8 cellular contexts compared by ENCODE assay signal in the genomic region with DNA sequence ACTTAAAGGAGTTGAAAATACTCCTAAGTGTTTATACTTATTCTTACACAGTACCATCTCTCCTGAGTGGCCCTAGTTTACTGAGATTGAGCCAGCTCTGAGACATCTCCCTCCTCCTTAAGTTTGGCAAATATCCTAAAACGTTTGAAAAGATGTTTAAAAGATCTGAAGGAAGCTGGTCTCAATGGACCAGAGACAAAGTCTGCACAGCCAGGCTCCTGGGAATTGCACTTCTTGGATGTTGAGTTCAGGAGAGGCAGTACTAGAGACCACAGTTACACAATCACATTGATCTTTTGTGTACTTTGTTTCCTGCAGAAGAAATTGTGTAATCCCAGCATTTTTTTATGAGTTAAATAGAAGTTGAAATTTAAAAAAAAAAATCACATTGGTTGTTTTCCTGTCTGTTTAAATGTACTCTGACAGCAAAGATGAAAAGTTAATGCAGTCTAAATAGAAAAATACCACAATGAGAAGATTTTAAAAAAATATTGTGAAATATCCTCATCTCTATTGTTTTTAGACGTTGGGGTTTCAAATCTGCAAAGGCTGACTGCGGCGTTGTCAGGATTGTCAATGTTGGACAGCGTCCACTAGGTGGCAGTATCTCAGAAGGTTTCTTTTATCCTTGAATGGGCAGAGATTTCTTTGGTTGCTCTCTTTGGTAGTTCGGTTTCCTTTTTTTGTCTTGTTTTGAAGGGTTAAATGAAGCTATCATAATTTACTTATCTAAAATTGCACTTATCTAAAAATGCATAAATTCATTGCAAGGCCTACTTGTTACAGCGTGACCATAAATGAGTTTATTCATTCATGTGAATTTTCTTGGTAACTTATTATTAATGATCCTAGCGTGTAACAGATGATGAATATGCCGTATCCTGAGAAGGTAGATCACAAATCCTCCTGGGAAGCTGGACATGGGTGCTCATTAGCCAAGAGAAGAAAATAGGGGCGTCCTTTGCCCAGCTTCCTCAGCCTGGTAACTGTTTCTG. TPM values are rescaled to one million over a fixed set of nuclear protein-coding genes. Genes with fewer than 3 reads are reported as not detected.
DNase-seq lines count a peak whose midpoint lies in the region; TF ChIP-seq lines count a peak whose summit lies in the region.

No MANE protein-coding gene starts in this region.

- TF ChIP-seq POLR2A in transverse colon (IDR thresholded peaks at IDR 0.05) = no peak

- H3K27ac Mint-ChIP-seq in activated T-cell treated with anti-CD3 and anti-CD28 coated beads, Interleukin-2, amount 50 U/mL, for 24 hours = no peak overlapping the region

- no peaks in the 10 kb centered on the region for H3K27me3 Mint-ChIP-seq in activated T-cell treated with anti-CD3 and anti-CD28 coated beads, Interleukin-2, amount 50 U/mL, for 24 hours

- in situ Hi-C loops in transverse colon (cut with MboI; ENCODE audit: low pct_ligation_motif_present in 1 of 4, low pct_unique_long_range_greater_than_20kb in 1 of 4, low sequenced_read_pairs in 3 of 4) = loop anchor here in 2 of 4 donors (25.0 kb wide), 2 partner anchors 542 to 1217 kb away; no protein-coding TSS in a partner anchor

- H3K4me1 Mint-ChIP-seq in activated T-cell treated with anti-CD3 and anti-CD28 coated beads, Interleukin-2, amount 50 U/mL, for 24 hours (ENCODE audit: low read depth) = peaks cover 2% of the 10 kb centered on the region

- H3K36me3 ChIP-seq in NT2/D1 (ENCODE audit: insufficient read depth, insufficient read length, low read length) (no peaks in the 10 kb centered on the region), neural cell (ENCODE audit: insufficient read depth, low read length) (no peaks in the 10 kb centered on the region), transverse colon (no peaks in the 10 kb centered on the region)

- H3K27ac ChIP-seq in neural cell (ENCODE audit: low read length) = no peak overlapping the region
- peak overlapping the region; percentile 7 to 25 (median 16) for H3K27ac ChIP-seq in transverse colon

- H3K9ac ChIP-seq in NT2/D1 (ENCODE audit: insufficient read length, low read depth) = no peak overlapping the region
- H3K9ac ChIP-seq in neural cell (ENCODE audit: low read length) = no peak overlapping the region

- H3K27me3 ChIP-seq in NT2/D1 (ENCODE audit: insufficient read depth, insufficient read length) (no peaks in the 10 kb centered on the region), neural cell (ENCODE audit: insufficient read depth, low read depth, low read length) (no peaks in the 10 kb centered on the region), transverse colon (no peaks in the 10 kb centered on the region)

- H3K4me3 ChIP-seq in NT2/D1 (ENCODE audit: insufficient read length, low read depth) = no peak overlapping the region
- no peak overlapping the region for H3K4me3 ChIP-seq in fibroblast of mammary gland (ENCODE audit: control insufficient read depth, low read depth, low read length)
- no peak overlapping the region for H3K4me3 ChIP-seq in neural cell (ENCODE audit: low read length)
- H3K4me3 ChIP-seq in transverse colon = no peak overlapping the region

- WGBS in transverse colon (ENCODE audit: low coverage in 1 of 2), 2 donors = 24 to 34% methylated on average over 10 of the region's 10 CpGs

- no peaks in the 10 kb centered on the region for H4K20me1 ChIP-seq in neural cell (ENCODE audit: insufficient read depth)

- intact Hi-C loops in transverse colon (cut with DNase I; ENCODE audit: low total_unique reads) = no loop called here

- TF ChIP-seq EP300 in neural cell (conservative IDR thresholded peaks at IDR 0.05; ENCODE audit: poor library complexity, severe bottlenecking) (no peak), transverse colon (IDR thresholded peaks at IDR 0.05; ENCODE audit: low read depth) (no peak)

- H3K79me2 ChIP-seq in neural cell (replicated peaks; ENCODE audit: insufficient read depth, low read length) = no peaks in the 10 kb centered on the region

- TF ChIP-seq CTCF in fibroblast of mammary gland (conservative IDR thresholded peaks at IDR 0.05; ENCODE audit: control insufficient read depth, insufficient read depth, low read depth, low read length) (peak; percentile 83), neural cell (IDR thresholded peaks at IDR 0.05; ENCODE audit: poor library complexity, severe bottlenecking) (peak; percentile 85), transverse colon (IDR thresholded peaks at IDR 0.05) (peak; percentile 73 to 86 (median 82))

- H3K4me2 ChIP-seq in neural cell (ENCODE audit: low read length) = no peak overlapping the region

- H3K4me1 ChIP-seq in NT2/D1 (ENCODE audit: insufficient read depth, insufficient read length) (no peaks in the 10 kb centered on the region), transverse colon (peaks cover 0 to 14% (median 8%) of the 10 kb centered on the region in 4 donors)

- H3K4me3 Mint-ChIP-seq in activated T-cell treated with anti-CD3 and anti-CD28 coated beads, Interleukin-2, amount 50 U/mL, for 24 hours = no peak overlapping the region

- no peaks in the 10 kb centered on the region for H3K9me3 Mint-ChIP-seq in activated T-cell treated with anti-CD3 and anti-CD28 coated beads, Interleukin-2, amount 50 U/mL, for 24 hours

- peak; percentile 86 for TF ChIP-seq RAD21 in neural cell (conservative IDR thresholded peaks at IDR 0.05)

- H2AFZ ChIP-seq in neural cell (ENCODE audit: low read depth, low read length) = no peak overlapping the region

- no peaks in the 10 kb centered on the region for H3K9me3 ChIP-seq in NT2/D1 (ENCODE audit: insufficient read depth, low read length)
- no peaks in the 10 kb centered on the region for H3K9me3 ChIP-seq in neural cell (ENCODE audit: low read length)
- H3K9me3 ChIP-seq in transverse colon = no peaks in the 10 kb centered on the region

- H3K36me3 Mint-ChIP-seq in activated T-cell treated with anti-CD3 and anti-CD28 coated beads, Interleukin-2, amount 50 U/mL, for 24 hours (ENCODE audit: low read depth) = no peaks in the 10 kb centered on the region

- peak; percentile 20 for DNase-seq in GM04503 (ENCODE audit: low read depth)
- DNase-seq in HT-29 (ENCODE audit: low spot score) = peak; percentile 91
- DNase-seq in NT2/D1 (ENCODE audit: low read depth, low spot score) = peak; percentile 48
- DNase-seq in activated T-cell treated with anti-CD3 and anti-CD28 coated beads, Interleukin-2, amount 50 U/mL, for 24 hours = peak; percentile 48
- peak; percentile 96 for DNase-seq in fibroblast of mammary gland (ENCODE audit: low read depth)
- peak; percentile 52 for DNase-seq in transverse colon
- no peak for DNase-seq in cortex of kidney (lab: John Stamatoyannopoulos, UW)

- H3F3A ChIP-seq in neural cell (ENCODE audit: insufficient read depth, low read length, poor library complexity, severe bottlenecking) = peaks cover 4% of the 10 kb centered on the region

- H3K9me2 ChIP-seq in neural cell (ENCODE audit: insufficient read depth, low read length) = no peaks in the 10 kb centered on the region

TF ChIP-seq in neural cell, 6 proteins besides CTCF, POLR2A, EP300 and RAD21:
- TF ChIP-seq TAF1 (IDR thresholded peaks at IDR 0.05; ENCODE audit: low read depth) (no peak), SMC3 (conservative IDR thresholded peaks at IDR 0.05; ENCODE audit: poor library complexity) (peak; percentile 84)

RNA-seq across cellular contexts. Expression of a gene that starts 20.9 kb away (rescaled TPM):
- total RNA-seq in HT-29 (2014; rRNA removed; shearing (Covaris generic)) = not detected in 2 replicates
- polyA plus RNA-seq in neural cell = not detected in 2 replicates
- polyA minus RNA-seq in neural cell = not detected in 2 replicates
- total RNA-seq in transverse colon = under 1 TPM in 1 of 4 donors, not detected in 3; 0.79 TPM
